In the genomic region with DNA sequence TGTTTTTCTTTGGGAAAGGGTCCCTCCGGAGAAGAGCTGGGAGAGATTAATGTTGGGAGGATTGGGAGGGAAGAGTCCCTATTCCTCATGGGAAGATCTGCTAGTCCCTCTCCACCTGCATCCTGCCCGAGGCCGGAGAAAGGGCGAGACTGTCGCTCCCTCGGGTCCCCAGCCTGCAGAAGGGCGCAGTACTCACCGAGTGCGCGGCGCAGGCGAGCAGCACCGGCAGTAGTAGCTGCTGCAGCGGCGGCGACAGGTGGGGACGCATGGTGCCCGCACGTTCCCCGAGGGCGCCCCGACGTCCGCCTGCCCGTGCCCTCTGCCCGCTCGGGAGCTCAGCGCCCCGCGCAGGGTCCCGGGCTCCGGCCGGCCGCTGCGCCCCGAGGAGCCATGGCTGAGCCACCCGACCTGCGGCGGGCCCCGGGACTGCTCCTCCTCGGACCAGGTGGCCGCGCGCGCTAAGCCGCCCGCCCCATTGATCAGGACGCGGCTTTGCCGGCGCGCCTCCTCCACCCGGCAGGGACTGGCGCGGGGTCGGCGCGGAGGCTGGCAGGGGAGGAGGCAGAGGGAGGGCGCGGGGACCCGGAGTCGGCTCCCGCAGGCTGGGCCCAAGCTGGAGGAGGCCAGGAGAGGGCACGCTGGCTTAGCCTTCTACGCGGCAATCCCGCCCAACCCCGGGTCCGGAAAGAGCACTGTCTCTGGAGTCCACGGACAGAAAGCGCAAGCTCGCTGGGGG, we compare ENCODE assay signal across 1 cellular context.
TF ChIP-seq lines count a peak whose summit lies in the region.

A gene (minus strand): TSS at position 525 of the 736 bp plus-strand sequence. CDS start 257 bp downstream, at position 268.

TF ChIP-seq in WTC11, 78 proteins besides CTCF, POLR2A, EP300 and RAD21 (continued from another document and continues in another):
- TF ChIP-seq, protein P1, sequence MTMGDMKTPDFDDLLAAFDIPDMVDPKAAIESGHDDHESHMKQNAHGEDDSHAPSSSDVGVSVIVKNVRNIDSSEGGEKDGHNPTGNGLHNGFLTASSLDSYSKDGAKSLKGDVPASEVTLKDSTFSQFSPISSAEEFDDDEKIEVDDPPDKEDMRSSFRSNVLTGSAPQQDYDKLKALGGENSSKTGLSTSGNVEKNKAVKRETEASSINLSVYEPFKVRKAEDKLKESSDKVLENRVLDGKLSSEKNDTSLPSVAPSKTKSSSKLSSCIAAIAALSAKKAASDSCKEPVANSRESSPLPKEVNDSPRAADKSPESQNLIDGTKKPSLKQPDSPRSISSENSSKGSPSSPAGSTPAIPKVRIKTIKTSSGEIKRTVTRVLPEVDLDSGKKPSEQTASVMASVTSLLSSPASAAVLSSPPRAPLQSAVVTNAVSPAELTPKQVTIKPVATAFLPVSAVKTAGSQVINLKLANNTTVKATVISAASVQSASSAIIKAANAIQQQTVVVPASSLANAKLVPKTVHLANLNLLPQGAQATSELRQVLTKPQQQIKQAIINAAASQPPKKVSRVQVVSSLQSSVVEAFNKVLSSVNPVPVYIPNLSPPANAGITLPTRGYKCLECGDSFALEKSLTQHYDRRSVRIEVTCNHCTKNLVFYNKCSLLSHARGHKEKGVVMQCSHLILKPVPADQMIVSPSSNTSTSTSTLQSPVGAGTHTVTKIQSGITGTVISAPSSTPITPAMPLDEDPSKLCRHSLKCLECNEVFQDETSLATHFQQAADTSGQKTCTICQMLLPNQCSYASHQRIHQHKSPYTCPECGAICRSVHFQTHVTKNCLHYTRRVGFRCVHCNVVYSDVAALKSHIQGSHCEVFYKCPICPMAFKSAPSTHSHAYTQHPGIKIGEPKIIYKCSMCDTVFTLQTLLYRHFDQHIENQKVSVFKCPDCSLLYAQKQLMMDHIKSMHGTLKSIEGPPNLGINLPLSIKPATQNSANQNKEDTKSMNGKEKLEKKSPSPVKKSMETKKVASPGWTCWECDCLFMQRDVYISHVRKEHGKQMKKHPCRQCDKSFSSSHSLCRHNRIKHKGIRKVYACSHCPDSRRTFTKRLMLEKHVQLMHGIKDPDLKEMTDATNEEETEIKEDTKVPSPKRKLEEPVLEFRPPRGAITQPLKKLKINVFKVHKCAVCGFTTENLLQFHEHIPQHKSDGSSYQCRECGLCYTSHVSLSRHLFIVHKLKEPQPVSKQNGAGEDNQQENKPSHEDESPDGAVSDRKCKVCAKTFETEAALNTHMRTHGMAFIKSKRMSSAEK (CRISPR knock-in tag; IDR thresholded peaks at IDR 0.05; ENCODE audit: borderline replicate concordance), result no peak
- TF ChIP-seq, protein P2, sequence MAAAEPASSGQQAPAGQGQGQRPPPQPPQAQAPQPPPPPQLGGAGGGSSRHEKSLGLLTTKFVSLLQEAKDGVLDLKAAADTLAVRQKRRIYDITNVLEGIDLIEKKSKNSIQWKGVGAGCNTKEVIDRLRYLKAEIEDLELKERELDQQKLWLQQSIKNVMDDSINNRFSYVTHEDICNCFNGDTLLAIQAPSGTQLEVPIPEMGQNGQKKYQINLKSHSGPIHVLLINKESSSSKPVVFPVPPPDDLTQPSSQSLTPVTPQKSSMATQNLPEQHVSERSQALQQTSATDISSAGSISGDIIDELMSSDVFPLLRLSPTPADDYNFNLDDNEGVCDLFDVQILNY (CRISPR knock-in tag; IDR thresholded peaks at IDR 0.05), result peak; percentile 67; the same call in 1 of the 2 replicates
- TF ChIP-seq, protein P3, sequence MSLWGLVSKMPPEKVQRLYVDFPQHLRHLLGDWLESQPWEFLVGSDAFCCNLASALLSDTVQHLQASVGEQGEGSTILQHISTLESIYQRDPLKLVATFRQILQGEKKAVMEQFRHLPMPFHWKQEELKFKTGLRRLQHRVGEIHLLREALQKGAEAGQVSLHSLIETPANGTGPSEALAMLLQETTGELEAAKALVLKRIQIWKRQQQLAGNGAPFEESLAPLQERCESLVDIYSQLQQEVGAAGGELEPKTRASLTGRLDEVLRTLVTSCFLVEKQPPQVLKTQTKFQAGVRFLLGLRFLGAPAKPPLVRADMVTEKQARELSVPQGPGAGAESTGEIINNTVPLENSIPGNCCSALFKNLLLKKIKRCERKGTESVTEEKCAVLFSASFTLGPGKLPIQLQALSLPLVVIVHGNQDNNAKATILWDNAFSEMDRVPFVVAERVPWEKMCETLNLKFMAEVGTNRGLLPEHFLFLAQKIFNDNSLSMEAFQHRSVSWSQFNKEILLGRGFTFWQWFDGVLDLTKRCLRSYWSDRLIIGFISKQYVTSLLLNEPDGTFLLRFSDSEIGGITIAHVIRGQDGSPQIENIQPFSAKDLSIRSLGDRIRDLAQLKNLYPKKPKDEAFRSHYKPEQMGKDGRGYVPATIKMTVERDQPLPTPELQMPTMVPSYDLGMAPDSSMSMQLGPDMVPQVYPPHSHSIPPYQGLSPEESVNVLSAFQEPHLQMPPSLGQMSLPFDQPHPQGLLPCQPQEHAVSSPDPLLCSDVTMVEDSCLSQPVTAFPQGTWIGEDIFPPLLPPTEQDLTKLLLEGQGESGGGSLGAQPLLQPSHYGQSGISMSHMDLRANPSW (CRISPR knock-in tag; conservative IDR thresholded peaks at IDR 0.05; ENCODE audit: low read depth), result no peak
- TF ChIP-seq ELF4 (CRISPR knock-in tag; IDR thresholded peaks at IDR 0.05; ENCODE audit: low read depth), result no peak
- TF ChIP-seq GABPB1 (CRISPR knock-in tag; IDR thresholded peaks at IDR 0.05), result no peak
- TF ChIP-seq, protein P4, sequence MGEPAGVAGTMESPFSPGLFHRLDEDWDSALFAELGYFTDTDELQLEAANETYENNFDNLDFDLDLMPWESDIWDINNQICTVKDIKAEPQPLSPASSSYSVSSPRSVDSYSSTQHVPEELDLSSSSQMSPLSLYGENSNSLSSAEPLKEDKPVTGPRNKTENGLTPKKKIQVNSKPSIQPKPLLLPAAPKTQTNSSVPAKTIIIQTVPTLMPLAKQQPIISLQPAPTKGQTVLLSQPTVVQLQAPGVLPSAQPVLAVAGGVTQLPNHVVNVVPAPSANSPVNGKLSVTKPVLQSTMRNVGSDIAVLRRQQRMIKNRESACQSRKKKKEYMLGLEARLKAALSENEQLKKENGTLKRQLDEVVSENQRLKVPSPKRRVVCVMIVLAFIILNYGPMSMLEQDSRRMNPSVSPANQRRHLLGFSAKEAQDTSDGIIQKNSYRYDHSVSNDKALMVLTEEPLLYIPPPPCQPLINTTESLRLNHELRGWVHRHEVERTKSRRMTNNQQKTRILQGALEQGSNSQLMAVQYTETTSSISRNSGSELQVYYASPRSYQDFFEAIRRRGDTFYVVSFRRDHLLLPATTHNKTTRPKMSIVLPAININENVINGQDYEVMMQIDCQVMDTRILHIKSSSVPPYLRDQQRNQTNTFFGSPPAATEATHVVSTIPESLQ (CRISPR knock-in tag; IDR thresholded peaks at IDR 0.05), result no peak
- no peak for TF ChIP-seq RORB (CRISPR knock-in tag; IDR thresholded peaks at IDR 0.05)
- TF ChIP-seq CREM (CRISPR knock-in tag; IDR thresholded peaks at IDR 0.05), result peak; percentile 49; the same call in 1 of the 2 replicates
- TF ChIP-seq ZNF138 (CRISPR knock-in tag; conservative IDR thresholded peaks at IDR 0.05), result no peak
- TF ChIP-seq, protein P5, sequence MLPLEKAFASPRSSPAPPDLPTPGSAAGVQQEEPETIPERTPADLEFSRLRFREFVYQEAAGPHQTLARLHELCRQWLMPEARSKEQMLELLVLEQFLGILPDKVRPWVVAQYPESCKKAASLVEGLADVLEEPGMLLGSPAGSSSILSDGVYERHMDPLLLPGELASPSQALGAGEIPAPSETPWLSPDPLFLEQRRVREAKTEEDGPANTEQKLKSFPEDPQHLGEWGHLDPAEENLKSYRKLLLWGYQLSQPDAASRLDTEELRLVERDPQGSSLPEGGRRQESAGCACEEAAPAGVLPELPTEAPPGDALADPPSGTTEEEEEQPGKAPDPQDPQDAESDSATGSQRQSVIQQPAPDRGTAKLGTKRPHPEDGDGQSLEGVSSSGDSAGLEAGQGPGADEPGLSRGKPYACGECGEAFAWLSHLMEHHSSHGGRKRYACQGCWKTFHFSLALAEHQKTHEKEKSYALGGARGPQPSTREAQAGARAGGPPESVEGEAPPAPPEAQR (CRISPR knock-in tag; IDR thresholded peaks at IDR 0.05), result no peak
- 0 out of 2 replicates have a peak, but pooled peaks have one; percentile 28 for TF ChIP-seq RELA (CRISPR knock-in tag; IDR thresholded peaks at IDR 0.05; ENCODE audit: borderline replicate concordance)
- TF ChIP-seq ZNF396 (CRISPR knock-in tag; IDR thresholded peaks at IDR 0.05; ENCODE audit: borderline replicate concordance), result no peak
- TF ChIP-seq GTF2I (CRISPR knock-in tag; conservative IDR thresholded peaks at IDR 0.05), result no peak; the same call in 1 of the 2 replicates
- TF ChIP-seq, protein P6, sequence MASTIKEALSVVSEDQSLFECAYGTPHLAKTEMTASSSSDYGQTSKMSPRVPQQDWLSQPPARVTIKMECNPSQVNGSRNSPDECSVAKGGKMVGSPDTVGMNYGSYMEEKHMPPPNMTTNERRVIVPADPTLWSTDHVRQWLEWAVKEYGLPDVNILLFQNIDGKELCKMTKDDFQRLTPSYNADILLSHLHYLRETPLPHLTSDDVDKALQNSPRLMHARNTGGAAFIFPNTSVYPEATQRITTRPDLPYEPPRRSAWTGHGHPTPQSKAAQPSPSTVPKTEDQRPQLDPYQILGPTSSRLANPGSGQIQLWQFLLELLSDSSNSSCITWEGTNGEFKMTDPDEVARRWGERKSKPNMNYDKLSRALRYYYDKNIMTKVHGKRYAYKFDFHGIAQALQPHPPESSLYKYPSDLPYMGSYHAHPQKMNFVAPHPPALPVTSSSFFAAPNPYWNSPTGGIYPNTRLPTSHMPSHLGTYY (CRISPR knock-in tag; IDR thresholded peaks at IDR 0.05), result no peak
- no peak for TF ChIP-seq ZNF423 (CRISPR knock-in tag; IDR thresholded peaks at IDR 0.05)
- peak; percentile 46; the same call in 1 of the 2 replicates for TF ChIP-seq JUN (CRISPR knock-in tag; IDR thresholded peaks at IDR 0.05)
- no peak for TF ChIP-seq SMAD4 (CRISPR knock-in tag; IDR thresholded peaks at IDR 0.05)
- peak; percentile 25; the same call in 1 of the 2 replicates for TF ChIP-seq TP53 (CRISPR knock-in tag; IDR thresholded peaks at IDR 0.05)
- no peak for TF ChIP-seq PRRX2 (CRISPR knock-in tag; IDR thresholded peaks at IDR 0.05)
- no peak for TF ChIP-seq CREB1 (CRISPR knock-in tag; IDR thresholded peaks at IDR 0.05)
- TF ChIP-seq, protein P7, sequence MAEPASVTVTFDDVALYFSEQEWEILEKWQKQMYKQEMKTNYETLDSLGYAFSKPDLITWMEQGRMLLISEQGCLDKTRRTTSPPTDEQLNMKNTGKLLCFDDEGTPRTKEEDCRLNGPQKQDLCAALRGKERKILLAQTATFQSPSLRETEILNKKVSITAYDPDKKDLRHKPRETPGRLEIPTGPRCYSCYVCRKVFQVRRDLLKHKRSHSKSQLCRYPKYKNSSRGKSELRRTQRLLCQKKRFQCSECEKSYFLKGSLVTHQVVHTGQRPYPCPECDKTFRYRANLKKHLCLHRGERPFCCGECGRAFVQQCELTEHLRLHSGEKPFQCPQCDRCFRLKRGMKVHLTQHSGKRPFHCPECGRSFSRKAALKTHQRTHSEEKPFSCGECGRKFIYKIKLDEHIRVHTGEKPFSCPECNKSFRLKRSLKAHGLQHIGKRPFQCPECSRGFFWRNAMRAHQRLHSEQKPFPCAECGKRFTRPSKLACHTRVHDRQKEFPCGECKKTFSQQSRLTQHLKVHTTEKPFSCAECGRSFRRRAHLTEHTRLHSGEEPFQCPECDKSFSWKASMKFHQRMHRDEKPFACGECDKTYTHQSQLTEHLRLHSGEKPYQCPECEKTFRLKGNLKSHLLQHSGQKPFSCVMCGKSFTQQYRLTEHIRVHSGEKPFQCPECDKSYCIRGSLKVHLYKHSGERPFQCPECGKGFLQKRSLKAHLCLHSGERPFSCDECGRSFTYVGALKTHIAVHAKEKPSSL (CRISPR knock-in tag; conservative IDR thresholded peaks at IDR 0.05), result no peak
- no peak for TF ChIP-seq TCF7 (CRISPR knock-in tag; IDR thresholded peaks at IDR 0.05; ENCODE audit: low read depth)
- TF ChIP-seq NFATC4 (CRISPR knock-in tag; IDR thresholded peaks at IDR 0.05), result no peak
- no peak for TF ChIP-seq ZNF219 (CRISPR knock-in tag; IDR thresholded peaks at IDR 0.05; ENCODE audit: borderline replicate concordance)
- TF ChIP-seq, protein P8, sequence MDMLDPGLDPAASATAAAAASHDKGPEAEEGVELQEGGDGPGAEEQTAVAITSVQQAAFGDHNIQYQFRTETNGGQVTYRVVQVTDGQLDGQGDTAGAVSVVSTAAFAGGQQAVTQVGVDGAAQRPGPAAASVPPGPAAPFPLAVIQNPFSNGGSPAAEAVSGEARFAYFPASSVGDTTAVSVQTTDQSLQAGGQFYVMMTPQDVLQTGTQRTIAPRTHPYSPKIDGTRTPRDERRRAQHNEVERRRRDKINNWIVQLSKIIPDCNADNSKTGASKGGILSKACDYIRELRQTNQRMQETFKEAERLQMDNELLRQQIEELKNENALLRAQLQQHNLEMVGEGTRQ (CRISPR knock-in tag; IDR thresholded peaks at IDR 0.05), result no peak
- TF ChIP-seq, protein P9, sequence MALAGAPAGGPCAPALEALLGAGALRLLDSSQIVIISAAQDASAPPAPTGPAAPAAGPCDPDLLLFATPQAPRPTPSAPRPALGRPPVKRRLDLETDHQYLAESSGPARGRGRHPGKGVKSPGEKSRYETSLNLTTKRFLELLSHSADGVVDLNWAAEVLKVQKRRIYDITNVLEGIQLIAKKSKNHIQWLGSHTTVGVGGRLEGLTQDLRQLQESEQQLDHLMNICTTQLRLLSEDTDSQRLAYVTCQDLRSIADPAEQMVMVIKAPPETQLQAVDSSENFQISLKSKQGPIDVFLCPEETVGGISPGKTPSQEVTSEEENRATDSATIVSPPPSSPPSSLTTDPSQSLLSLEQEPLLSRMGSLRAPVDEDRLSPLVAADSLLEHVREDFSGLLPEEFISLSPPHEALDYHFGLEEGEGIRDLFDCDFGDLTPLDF (CRISPR knock-in tag; IDR thresholded peaks at IDR 0.05), result no peak
- no peak for TF ChIP-seq NFYB (CRISPR knock-in tag; conservative IDR thresholded peaks at IDR 0.05; ENCODE audit: low read depth)
- no peak for TF ChIP-seq ZNF121 (CRISPR knock-in tag; IDR thresholded peaks at IDR 0.05)
- TF ChIP-seq, protein P10, sequence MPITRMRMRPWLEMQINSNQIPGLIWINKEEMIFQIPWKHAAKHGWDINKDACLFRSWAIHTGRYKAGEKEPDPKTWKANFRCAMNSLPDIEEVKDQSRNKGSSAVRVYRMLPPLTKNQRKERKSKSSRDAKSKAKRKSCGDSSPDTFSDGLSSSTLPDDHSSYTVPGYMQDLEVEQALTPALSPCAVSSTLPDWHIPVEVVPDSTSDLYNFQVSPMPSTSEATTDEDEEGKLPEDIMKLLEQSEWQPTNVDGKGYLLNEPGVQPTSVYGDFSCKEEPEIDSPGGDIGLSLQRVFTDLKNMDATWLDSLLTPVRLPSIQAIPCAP (CRISPR knock-in tag; IDR thresholded peaks at IDR 0.05), result no peak
- TF ChIP-seq JAZF1 (CRISPR knock-in tag; IDR thresholded peaks at IDR 0.05), result no peak
- no peak for TF ChIP-seq CBFB (CRISPR knock-in tag; IDR thresholded peaks at IDR 0.05; ENCODE audit: low read depth)
- TF ChIP-seq, protein P11, sequence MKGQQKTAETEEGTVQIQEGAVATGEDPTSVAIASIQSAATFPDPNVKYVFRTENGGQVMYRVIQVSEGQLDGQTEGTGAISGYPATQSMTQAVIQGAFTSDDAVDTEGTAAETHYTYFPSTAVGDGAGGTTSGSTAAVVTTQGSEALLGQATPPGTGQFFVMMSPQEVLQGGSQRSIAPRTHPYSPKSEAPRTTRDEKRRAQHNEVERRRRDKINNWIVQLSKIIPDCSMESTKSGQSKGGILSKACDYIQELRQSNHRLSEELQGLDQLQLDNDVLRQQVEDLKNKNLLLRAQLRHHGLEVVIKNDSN (CRISPR knock-in tag; IDR thresholded peaks at IDR 0.05), result no peak
- TF ChIP-seq, protein P12, sequence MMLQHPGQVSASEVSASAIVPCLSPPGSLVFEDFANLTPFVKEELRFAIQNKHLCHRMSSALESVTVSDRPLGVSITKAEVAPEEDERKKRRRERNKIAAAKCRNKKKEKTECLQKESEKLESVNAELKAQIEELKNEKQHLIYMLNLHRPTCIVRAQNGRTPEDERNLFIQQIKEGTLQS (CRISPR knock-in tag; conservative IDR thresholded peaks at IDR 0.05), result no peak
